11 cellular contexts compared by ENCODE assay signal in the genomic region with DNA sequence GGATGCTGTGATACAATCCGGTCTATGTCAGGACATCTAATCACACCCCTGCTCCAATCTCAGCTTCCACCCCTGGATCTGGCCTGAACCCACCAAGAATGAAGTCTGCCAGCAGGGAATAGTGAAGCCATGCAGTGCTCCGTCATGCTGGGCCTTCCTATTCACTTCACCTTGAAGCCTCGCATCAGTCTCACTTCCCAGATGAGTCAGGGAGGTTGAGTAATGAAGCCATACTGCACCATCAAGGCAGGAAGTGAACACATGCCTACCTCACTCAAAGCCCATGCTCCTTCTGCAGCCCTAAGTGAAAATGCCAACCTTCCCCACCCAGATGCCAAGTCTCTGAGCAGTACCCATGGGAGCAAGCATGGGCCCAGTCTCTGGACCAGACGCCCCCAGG. TPM values are rescaled to one million over a fixed set of nuclear protein-coding genes. Genes with fewer than 3 reads are reported as not detected.
DNase-seq lines count a peak whose midpoint lies in the region; ATAC-seq and TF ChIP-seq lines count a peak whose summit lies in the region.
"Not testable (repeated sequence)": the region's sequence is repeated elsewhere in the genome, so short reads cannot be mapped to it uniquely, and the experiment has no call there.
"Had no signal": no experiment of that assay in that cellular context is flagged by ENCODE, and none has a peak within 500 bp of the region (broad histone marks: within the 10 kb centered on the region; RNA-seq: fewer than 3 reads in every experiment).

No MANE protein-coding gene starts in this region.

- not testable (repeated sequence) for H3K27ac ChIP-seq in foreskin keratinocyte

- H3K27me3 ChIP-seq in foreskin keratinocyte, result not testable (repeated sequence)

- not testable (repeated sequence) for H3K4me1 Mint-ChIP-seq in activated CD8-positive, alpha-beta T cell treated with anti-CD3 and anti-CD28 coated beads for 36 hours (ENCODE audit: low read depth)

- H3K9me3 Mint-ChIP-seq in activated CD8-positive, alpha-beta T cell treated with anti-CD3 and anti-CD28 coated beads for 36 hours, result not testable (repeated sequence)

- TF ChIP-seq CTCF in activated CD8-positive, alpha-beta T cell treated with anti-CD3 and anti-CD28 coated beads for 36 hours (IDR thresholded peaks at IDR 0.05); foreskin keratinocyte (conservative IDR thresholded peaks at IDR 0.05): not testable (repeated sequence)

- H3K4me3 Mint-ChIP-seq in activated CD8-positive, alpha-beta T cell treated with anti-CD3 and anti-CD28 coated beads for 36 hours, result not testable (repeated sequence)

- POLR2A ChIA-PET in activated CD8-positive, alpha-beta T cell treated with anti-CD3 and anti-CD28 coated beads for 36 hours (lab: Charles Lee), result not testable (repeated sequence)

- not testable (repeated sequence) for H3K36me3 Mint-ChIP-seq in activated CD8-positive, alpha-beta T cell treated with anti-CD3 and anti-CD28 coated beads for 36 hours (ENCODE audit: low read depth)

- peak; percentile 69 for ATAC-seq in GM18511 (IDR thresholded peaks at IDR 0.05; ENCODE audit: unreplicated experiment)
- ATAC-seq in GM19452 (IDR thresholded peaks at IDR 0.05; ENCODE audit: unreplicated experiment), result peak; percentile 83
- ATAC-seq in GM21723 (IDR thresholded peaks at IDR 0.05; ENCODE audit: unreplicated experiment), result peak; percentile 72
- ATAC-seq in HG03108 (IDR thresholded peaks at IDR 0.05; ENCODE audit: unreplicated experiment), result peak; percentile 66
- peak; percentile 65 for ATAC-seq in HG03469 (IDR thresholded peaks at IDR 0.05; ENCODE audit: unreplicated experiment)
- peak; percentile 99 for ATAC-seq in activated CD8-positive, alpha-beta T cell treated with anti-CD3 and anti-CD28 coated beads for 36 hours
- peak; percentile 93 for ATAC-seq in foreskin keratinocyte
- peak; percentile 83 for ATAC-seq in stimulated activated naive CD8-positive, alpha-beta T cell treated with anti-CD3 and anti-CD28 coated beads, Interleukin-15, Interleukin-2, amounts not matched to agents 100 U/mL and 50 U/mL, for 24 hours

- not testable (repeated sequence) for H3K27me3 Mint-ChIP-seq in activated CD8-positive, alpha-beta T cell treated with anti-CD3 and anti-CD28 coated beads for 36 hours

- H3K27ac Mint-ChIP-seq in activated CD8-positive, alpha-beta T cell treated with anti-CD3 and anti-CD28 coated beads for 36 hours, result not testable (repeated sequence)

- not testable (repeated sequence) for DNase-seq in activated CD8-positive, alpha-beta T cell treated with anti-CD3 and anti-CD28 coated beads for 36 hours; foreskin keratinocyte; stimulated activated naive CD8-positive, alpha-beta T cell treated with anti-CD3 and anti-CD28 coated beads, Interleukin-15, Interleukin-2, amounts not matched to agents 100 U/mL and 50 U/mL, for 24 hours

- intact Hi-C loops in activated CD8-positive, alpha-beta T cell treated with anti-CD3 and anti-CD28 coated beads for 36 hours (cut with micrococcal nuclease), result not testable (repeated sequence)

- CTCF ChIA-PET in activated CD8-positive, alpha-beta T cell treated with anti-CD3 and anti-CD28 coated beads for 36 hours (lab: Charles Lee), result not testable (repeated sequence)

- not testable (repeated sequence) for H3K4me1 ChIP-seq in foreskin keratinocyte

RNA-seq across cellular contexts. Expression of gene ANXA8L1, which starts 11.1 kb away (rescaled TPM):
- not detected for total RNA-seq in activated CD8-positive, alpha-beta T cell treated with anti-CD3 and anti-CD28 coated beads for 36 hours
- 176 and 351 TPM in 2 replicates for total RNA-seq in foreskin keratinocyte
- polyA plus RNA-seq in foreskin keratinocyte, result 156 and 267 TPM in 2 replicates
- total RNA-seq: HT-29, LHCN-M2 had no signal
- polyA plus RNA-seq: IgD-negative memory B cell had no signal

Comparison
In these comparisons a context has a peak if more than half of its experiments do, and no peak if none do; other contexts are left out.
1. RNA of gene ANXA8L1, which starts 11.1 kb away (total RNA-seq): 176 to 351 TPM in foreskin keratinocyte; not detected in activated CD8-positive, alpha-beta T cell treated with anti-CD3 and anti-CD28 coated beads for 36 hours; every median in the first group is over 100 times any median in the second.
2. Peak in every context shown above with its lines, with median percentiles within 50 percentile points of each other: ATAC-seq.